Comparison of ENCODE assay signal across 14 cellular contexts in the genomic region with DNA sequence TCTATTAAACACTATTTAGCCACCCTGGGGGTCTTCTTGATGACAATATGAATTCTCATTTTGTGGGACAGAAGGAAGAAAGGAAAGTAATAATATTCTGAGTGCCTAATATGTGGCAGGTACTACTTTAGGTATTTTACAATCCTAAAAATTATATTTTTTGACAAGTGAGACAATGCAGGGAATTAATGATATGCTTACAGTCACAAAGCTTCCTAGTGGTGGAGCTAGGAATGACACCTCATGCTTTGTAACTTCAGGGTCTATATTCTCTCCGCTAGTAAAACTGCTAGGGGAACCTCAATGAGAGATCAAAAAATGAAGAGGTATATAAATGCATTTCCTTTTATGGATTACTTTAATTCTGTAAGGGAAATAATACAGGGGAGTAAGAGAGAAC. TPM values are rescaled to one million over a fixed set of nuclear protein-coding genes. Genes with fewer than 3 reads are reported as not detected.
A peak's percentile ranks its signal among the peaks of the same experiment; 100 is the strongest.
DNase-seq lines count a peak whose midpoint lies in the region; ATAC-seq, FAIRE-seq and TF ChIP-seq lines count a peak whose summit lies in the region.
"Had no signal": no experiment of that assay in that cellular context is flagged by ENCODE, and none has a peak within 500 bp of the region (broad histone marks: within the 10 kb centered on the region; RNA-seq: fewer than 3 reads in every experiment).

No MANE protein-coding gene starts in this region.

- H3K4me3 ChIP-seq in GM06990 (replicated peaks; ENCODE audit: low read depth, low read length) = no peak overlapping the region
- no peak overlapping the region for H3K4me3 ChIP-seq in bronchial epithelial cell (ENCODE audit: low read depth, low read length)
- H3K4me3 ChIP-seq: thoracic aorta had no signal

- no peak for FAIRE-seq in bronchial epithelial cell (lab: Jason Lieb, UNC)
- FAIRE-seq: colon had no signal

- no peaks in the 10 kb centered on the region for H3K27me3 ChIP-seq in GM06990 (replicated peaks; ENCODE audit: control insufficient read depth, insufficient read depth, low read length)
- H3K27me3 ChIP-seq in bronchial epithelial cell (ENCODE audit: control insufficient read depth, insufficient read depth, low read length) = no peaks in the 10 kb centered on the region

- no peak overlapping the region for H3K27ac Mint-ChIP-seq in nephron progenitor cell
- no peak overlapping the region for H3K27ac Mint-ChIP-seq in stimulated activated naive CD8-positive, alpha-beta T cell treated with anti-CD3 and anti-CD28 coated beads, Interleukin-15, amount 100 ng/mL, for 72 hours

- no peak for DNase-seq in GM06990 (ENCODE audit: extremely low read depth, insufficient read length)
- peak; percentile 44 for DNase-seq in NAMALWA (ENCODE audit: low spot score)
- DNase-seq in bronchial epithelial cell (ENCODE audit: low read depth) = peak; percentile 10
- DNase-seq in nephron progenitor cell = no peak
- no peak for DNase-seq in SIG-M5 treated with dmso at 0.1 percent for 504 hours (lab: John Stamatoyannopoulos, UW; ENCODE audit: unreplicated experiment)
- no peak for DNase-seq in stimulated activated naive CD8-positive, alpha-beta T cell treated with anti-CD3 and anti-CD28 coated beads, Interleukin-15, amount 100 ng/mL, for 72 hours
- DNase-seq in GM10266 (ENCODE audit: extremely low spot score) = no peak
- DNase-seq: naive thymus-derived CD8-positive, alpha-beta T cell; NCI-H774; stimulated activated CD4-positive, alpha-beta T cell treated with anti-CD3 and anti-CD28 coated beads, Interleukin-4, amount 100 ng/mL, for 4 hours; T-helper 2 cell had no signal

- H3K36me3 ChIP-seq in GM06990 (ENCODE audit: control insufficient read depth, insufficient read depth, low read length) = peaks cover 4% of the 10 kb centered on the region
- peaks cover 17% of the 10 kb centered on the region for H3K36me3 ChIP-seq in bronchial epithelial cell (ENCODE audit: control insufficient read depth, insufficient read depth, low read length)

- H3K27me3 Mint-ChIP-seq in nephron progenitor cell (ENCODE audit: low read depth, poor library complexity) = no peaks in the 10 kb centered on the region
- H3K27me3 Mint-ChIP-seq in stimulated activated naive CD8-positive, alpha-beta T cell treated with anti-CD3 and anti-CD28 coated beads, Interleukin-15, amount 100 ng/mL, for 72 hours = no peaks in the 10 kb centered on the region
- H3K27me3 Mint-ChIP-seq: naive thymus-derived CD8-positive, alpha-beta T cell had no signal

- peak; percentile 35 for TF ChIP-seq CTCF in GM06990 (IDR thresholded peaks at IDR 0.05; ENCODE audit: insufficient read depth, low read length, poor library complexity, severe bottlenecking)
- TF ChIP-seq CTCF in bronchial epithelial cell (IDR thresholded peaks at IDR 0.05; ENCODE audit: insufficient read depth, low read length, severe bottlenecking) = no peak
- TF ChIP-seq CTCF in nephron progenitor cell (IDR thresholded peaks at IDR 0.05) = peak; percentile 44
- TF ChIP-seq CTCF in GM10266 (IDR thresholded peaks at IDR 0.05; ENCODE audit: control insufficient read depth, insufficient read depth, low read depth, missing control alignments) = no peak

- no peaks in the 10 kb centered on the region for H3K9me3 Mint-ChIP-seq in nephron progenitor cell
- H3K9me3 Mint-ChIP-seq in stimulated activated naive CD8-positive, alpha-beta T cell treated with anti-CD3 and anti-CD28 coated beads, Interleukin-15, amount 100 ng/mL, for 72 hours = no peaks in the 10 kb centered on the region
- H3K9me3 Mint-ChIP-seq: naive thymus-derived CD8-positive, alpha-beta T cell had no signal

- peaks cover 55% of the 10 kb centered on the region for H3K36me3 Mint-ChIP-seq in nephron progenitor cell (ENCODE audit: low read depth)

- ATAC-seq in HG02970 (IDR thresholded peaks at IDR 0.05; ENCODE audit: low FRiP score, unreplicated experiment) = no peak
- ATAC-seq in stimulated activated naive CD8-positive, alpha-beta T cell treated with anti-CD3 and anti-CD28 coated beads, Interleukin-15, amount 100 ng/mL, for 72 hours = no peak
- ATAC-seq: naive thymus-derived CD8-positive, alpha-beta T cell had no signal

- no peak overlapping the region for H3K4me3 Mint-ChIP-seq in nephron progenitor cell
- no peak overlapping the region for H3K4me3 Mint-ChIP-seq in stimulated activated naive CD8-positive, alpha-beta T cell treated with anti-CD3 and anti-CD28 coated beads, Interleukin-15, amount 100 ng/mL, for 72 hours
- H3K4me3 Mint-ChIP-seq: naive thymus-derived CD8-positive, alpha-beta T cell had no signal

- H3K4me1 Mint-ChIP-seq in nephron progenitor cell = no peaks in the 10 kb centered on the region
- H3K4me1 Mint-ChIP-seq in stimulated activated naive CD8-positive, alpha-beta T cell treated with anti-CD3 and anti-CD28 coated beads, Interleukin-15, amount 100 ng/mL, for 72 hours = no peaks in the 10 kb centered on the region

RNA-seq across cellular contexts. Expression of a gene that starts 34.7 kb away (rescaled TPM):
- not detected in 2 replicates for total RNA-seq in bronchial epithelial cell

RNA-seq across cellular contexts. Expression of a gene that starts 44.3 kb away (rescaled TPM):
- total RNA-seq in bronchial epithelial cell = 36.6 and 45.2 TPM in 2 replicates

RNA-seq across cellular contexts. Expression of a gene that starts 44.9 kb away (rescaled TPM):
- total RNA-seq in bronchial epithelial cell = 21.9 and 23.3 TPM in 2 replicates

Comparison
In these comparisons a context has a peak if more than half of its experiments do, and no peak if none do; other contexts are left out.
1. DNase-seq: peak in NAMALWA (single experiment) and bronchial epithelial cell (single experiment); none in GM06990 (single experiment), nephron progenitor cell (single experiment), SIG-M5 treated with dmso at 0.1 percent for 504 hours (single experiment), stimulated activated naive CD8-positive, alpha-beta T cell treated with anti-CD3 and anti-CD28 coated beads, Interleukin-15, amount 100 ng/mL, for 72 hours (0 of 2) and GM10266 (single experiment).
2. CTCF ChIP-seq: peak in GM06990 (single experiment) and nephron progenitor cell (single experiment); none in bronchial epithelial cell (single experiment) and GM10266 (single experiment).